In the genomic region with DNA sequence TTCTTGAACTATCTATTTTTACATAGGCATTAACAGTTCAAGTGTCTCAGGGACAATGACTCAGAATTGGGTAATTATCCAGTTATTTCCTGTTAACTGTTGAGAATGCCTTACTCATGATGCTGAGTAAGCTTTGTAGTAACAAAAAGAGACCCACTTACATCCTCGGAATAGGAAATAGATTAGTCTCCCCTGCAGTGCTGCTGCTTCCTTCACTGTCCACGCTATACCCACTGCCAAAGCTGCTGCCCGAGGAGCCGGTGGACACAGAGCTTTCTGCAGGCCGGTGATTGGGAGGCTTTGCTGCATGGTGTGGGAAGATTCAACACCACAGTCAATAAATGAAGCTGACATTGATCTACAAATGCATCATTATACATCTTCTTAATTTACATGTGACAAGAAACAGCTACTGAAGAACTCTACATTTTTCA, we compare ENCODE assay signal across 1 cellular context.
TF ChIP-seq lines count a peak whose summit lies in the region.

No MANE protein-coding gene starts in this region.

TF ChIP-seq in GM23338, 12 proteins besides CTCF, POLR2A, EP300 and RAD21 (continued from another document):
- TF ChIP-seq, protein P1, sequence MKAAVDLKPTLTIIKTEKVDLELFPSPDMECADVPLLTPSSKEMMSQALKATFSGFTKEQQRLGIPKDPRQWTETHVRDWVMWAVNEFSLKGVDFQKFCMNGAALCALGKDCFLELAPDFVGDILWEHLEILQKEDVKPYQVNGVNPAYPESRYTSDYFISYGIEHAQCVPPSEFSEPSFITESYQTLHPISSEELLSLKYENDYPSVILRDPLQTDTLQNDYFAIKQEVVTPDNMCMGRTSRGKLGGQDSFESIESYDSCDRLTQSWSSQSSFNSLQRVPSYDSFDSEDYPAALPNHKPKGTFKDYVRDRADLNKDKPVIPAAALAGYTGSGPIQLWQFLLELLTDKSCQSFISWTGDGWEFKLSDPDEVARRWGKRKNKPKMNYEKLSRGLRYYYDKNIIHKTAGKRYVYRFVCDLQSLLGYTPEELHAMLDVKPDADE (IDR thresholded peaks at IDR 0.05) = no peak
